ENCODE assay signal across 1 cellular context in genomic region chr4:151887151-151887815, GRCh38.
TF ChIP-seq lines count a peak whose summit lies in the region.

No MANE protein-coding gene starts in this region.

TF ChIP-seq in H1, 55 proteins besides CTCF, POLR2A, EP300 and RAD21 (continued from another document):
- TF ChIP-seq MAX (IDR thresholded peaks at IDR 0.05) (no peak), RBBP5 (IDR thresholded peaks at IDR 0.05; ENCODE audit: borderline replicate concordance, low read depth, low read length) (no peak)
TF ChIP-seq in H1: peak in this region for 0.
